ENCODE assay signal across 14 cellular contexts in the genomic region with DNA sequence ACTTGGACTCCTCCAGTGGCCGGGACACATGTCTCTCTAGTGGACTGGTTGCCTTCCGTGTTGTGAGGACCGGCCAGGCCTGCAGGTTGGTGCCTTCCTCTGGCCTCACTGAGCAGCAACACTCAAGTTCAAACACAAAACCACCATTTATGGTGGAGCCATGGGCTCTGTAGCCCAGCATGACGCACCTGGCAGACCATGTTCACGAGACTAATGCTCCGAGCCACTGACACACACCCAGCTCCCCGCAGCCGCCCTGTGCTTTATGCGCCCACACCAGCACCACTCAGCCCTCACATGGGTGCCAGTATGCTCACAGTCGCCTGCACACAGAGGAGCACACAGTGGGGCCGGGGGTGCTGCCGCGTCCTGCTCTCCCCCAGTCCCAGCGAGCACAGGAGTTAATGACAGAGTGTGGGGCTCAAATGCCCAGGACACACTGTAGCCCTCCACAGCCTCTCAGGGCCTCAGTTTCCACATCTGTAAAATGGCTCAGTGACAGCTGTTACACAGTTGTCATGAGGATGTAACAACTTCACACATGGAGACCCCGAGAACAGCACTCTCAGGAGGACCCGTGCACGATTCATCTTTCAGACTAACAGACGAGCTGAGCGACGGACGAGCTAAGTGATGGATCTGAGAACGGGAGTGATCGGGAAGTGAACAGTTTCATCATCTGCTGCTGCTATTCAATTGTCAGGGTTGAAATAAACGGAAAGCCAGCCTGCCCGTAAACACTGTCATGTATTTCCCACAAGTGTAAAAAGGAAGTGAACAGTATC. TPM values are rescaled to one million over a fixed set of nuclear protein-coding genes. Genes with fewer than 3 reads are reported as not detected.
DNase-seq lines count a peak whose midpoint lies in the region; ATAC-seq, FAIRE-seq and TF ChIP-seq lines count a peak whose summit lies in the region.
"Had no signal": no experiment of that assay in that cellular context is flagged by ENCODE, and none has a peak within 500 bp of the region (broad histone marks: within the 10 kb centered on the region; RNA-seq: fewer than 3 reads in every experiment).

No MANE protein-coding gene starts in this region.

- intact Hi-C loops in kidney (cut with DNase I): no loop called here
- intact Hi-C loops in testis (cut with DNase I; ENCODE audit: low total_unique reads): no loop called here

- H3K4me3 Mint-ChIP-seq in astrocyte (ENCODE audit: unreplicated experiment): peak overlapping the region; percentile 29

- H3K4me1 Mint-ChIP-seq in astrocyte (ENCODE audit: low read depth, unreplicated experiment): peaks cover 47% of the 10 kb centered on the region

- DNase-seq in activated CD8-positive, alpha-beta memory T cell treated with anti-CD3 and anti-CD28 coated beads, Interleukin-2, amount 50 U/mL, for 4 hours: peak; percentile 6
- no peak for DNase-seq in activated CD8-positive, alpha-beta memory T cell treated with anti-CD3 and anti-CD28 coated beads for 24 hours
- no peak for DNase-seq in astrocyte (ENCODE audit: low read depth)
- DNase-seq in kidney: peak; percentile 51
- DNase-seq in testis: peak; percentile 13
- DNase-seq in hepatic stellate cell (ENCODE audit: low spot score): no peak
- DNase-seq in EL: no peak
- DNase-seq: activated CD4-positive, alpha-beta T cell treated with anti-CD3 and anti-CD28 coated beads for 48 hours; NCI-H774 had no signal

- H3K36me3 Mint-ChIP-seq in astrocyte (ENCODE audit: low read depth, unreplicated experiment): peaks cover 15% of the 10 kb centered on the region

- H3K27me3 ChIP-seq in astrocyte (ENCODE audit: insufficient read depth, low read length) (no peaks in the 10 kb centered on the region), testis (no peaks in the 10 kb centered on the region)
- H3K27me3 ChIP-seq: Peyer's patch, tibial artery had no signal

- ATAC-seq in esophagus mucosa: no peak
- ATAC-seq: A549 had no signal

- H3K4me1 ChIP-seq in astrocyte (ENCODE audit: insufficient read depth, low read length) (peaks cover 42% of the 10 kb centered on the region), kidney (ENCODE audit: control insufficient read depth in 1 of 2, insufficient read depth in 1 of 2, low read depth in 1 of 2, low read length in 2 of 2) (peaks cover 40 to 71% of the 10 kb centered on the region in 2 donors), testis (peaks cover 77% of the 10 kb centered on the region)
- H3K4me1 ChIP-seq: A549 had no signal

- H3K9ac ChIP-seq in astrocyte (ENCODE audit: low read length) (no peak overlapping the region), kidney (ENCODE audit: low read length in 2 of 2) (no peak overlapping the region)

- H3K36me3 ChIP-seq in astrocyte (ENCODE audit: insufficient read depth, low read length) (peaks cover 18% of the 10 kb centered on the region), kidney (ENCODE audit: control insufficient read depth in 1 of 2, insufficient read depth in 2 of 2, low read length in 2 of 2) (peaks cover 6 to 14% of the 10 kb centered on the region in 2 donors), testis (ENCODE audit: low read depth, missing control alignments) (no peaks in the 10 kb centered on the region)
- H3K36me3 ChIP-seq: Peyer's patch, prostate gland had no signal

- H3K4me3 ChIP-seq in astrocyte (ENCODE audit: insufficient read depth, low read depth, low read length) (no peak overlapping the region), kidney (ENCODE audit: low read length in 2 of 2) (no peak overlapping the region), testis (no peak overlapping the region)
- H3K4me3 ChIP-seq: A549, Peyer's patch, prostate gland, tibial artery had no signal

- TF ChIP-seq CTCF in astrocyte (IDR thresholded peaks at IDR 0.05; ENCODE audit: insufficient read depth, low read depth, low read length) (no peak), kidney (IDR thresholded peaks at IDR 0.05; ENCODE audit: borderline replicate concordance, extremely low read depth, insufficient read depth) (no peak), testis (IDR thresholded peaks at IDR 0.05) (no peak)

- no peaks in the 10 kb centered on the region for H3K9me3 Mint-ChIP-seq in astrocyte (ENCODE audit: unreplicated experiment)

- H3K79me2 ChIP-seq in astrocyte (ENCODE audit: insufficient read depth, low read length): peaks cover 100% of the 10 kb centered on the region

- H3K27ac Mint-ChIP-seq in astrocyte (ENCODE audit: unreplicated experiment): peak overlapping the region; percentile 65

- no peak overlapping the region for H3K27ac ChIP-seq in astrocyte (ENCODE audit: low read depth, low read length)
- H3K27ac ChIP-seq in kidney (ENCODE audit: low read depth in 2 of 2, low read length in 2 of 2): no peak overlapping the region
- peak overlapping the region in 1 of 2 donors; percentile 41 for H3K27ac ChIP-seq in testis
- H3K27ac ChIP-seq: A549 had no signal

- peak overlapping the region; percentile 36 for H3K4me2 ChIP-seq in astrocyte (ENCODE audit: low read length)
- H3K4me2 ChIP-seq: A549 had no signal

- FAIRE-seq in astrocyte (lab: Jason Lieb, UNC) (no peak), kidney (lab: Jason Lieb, UNC) (no peak)
- FAIRE-seq: A549 had no signal

- no peak overlapping the region for H2AFZ ChIP-seq in astrocyte (ENCODE audit: low read depth, low read length)

- H3K27me3 Mint-ChIP-seq in astrocyte (ENCODE audit: low read depth, unreplicated experiment): no peaks in the 10 kb centered on the region

- WGBS in testis, 2 donors: 82 to 87% methylated on average over 21 to 25 of the region's 25 CpGs

- no peak for TF ChIP-seq POLR2A in testis (IDR thresholded peaks at IDR 0.05)

- H4K20me1 ChIP-seq in astrocyte (ENCODE audit: insufficient read depth, low read length): peaks cover 90% of the 10 kb centered on the region

- no peaks in the 10 kb centered on the region for H3K9me3 ChIP-seq in astrocyte (ENCODE audit: insufficient read depth, low read depth, low read length)
- H3K9me3 ChIP-seq in kidney (ENCODE audit: control insufficient read depth in 1 of 2, low read length in 2 of 2): no peaks in the 10 kb centered on the region
- H3K9me3 ChIP-seq in testis: no peaks in the 10 kb centered on the region
- H3K9me3 ChIP-seq: A549, Peyer's patch, prostate gland, tibial artery had no signal

RNA-seq across cellular contexts. Expression of a gene that starts 7.8 kb away (rescaled TPM):
- total RNA-seq in astrocyte (252 and 287 TPM in 2 replicates), kidney (83.5 TPM), testis (100 to 1,000 TPM; 416 to 575 TPM), esophagus mucosa (34.8 TPM)
- polyA plus RNA-seq in kidney (ENCODE audit: insufficient read depth, low read depth, low replicate concordance) (135 TPM), testis (ENCODE audit: insufficient read depth, low read depth, low replicate concordance) (193 TPM)

Comparison
In these comparisons a context has a peak if more than half of its experiments do, and no peak if none do; other contexts are left out.
1. DNase-seq: peak in activated CD8-positive, alpha-beta memory T cell treated with anti-CD3 and anti-CD28 coated beads, Interleukin-2, amount 50 U/mL, for 4 hours (single experiment), kidney (single experiment) and testis (single experiment); none in activated CD8-positive, alpha-beta memory T cell treated with anti-CD3 and anti-CD28 coated beads for 24 hours (single experiment), astrocyte (single experiment), hepatic stellate cell (single experiment) and EL (single experiment).